Comparison of ENCODE assay signal across 1 cellular context in the genomic region with DNA sequence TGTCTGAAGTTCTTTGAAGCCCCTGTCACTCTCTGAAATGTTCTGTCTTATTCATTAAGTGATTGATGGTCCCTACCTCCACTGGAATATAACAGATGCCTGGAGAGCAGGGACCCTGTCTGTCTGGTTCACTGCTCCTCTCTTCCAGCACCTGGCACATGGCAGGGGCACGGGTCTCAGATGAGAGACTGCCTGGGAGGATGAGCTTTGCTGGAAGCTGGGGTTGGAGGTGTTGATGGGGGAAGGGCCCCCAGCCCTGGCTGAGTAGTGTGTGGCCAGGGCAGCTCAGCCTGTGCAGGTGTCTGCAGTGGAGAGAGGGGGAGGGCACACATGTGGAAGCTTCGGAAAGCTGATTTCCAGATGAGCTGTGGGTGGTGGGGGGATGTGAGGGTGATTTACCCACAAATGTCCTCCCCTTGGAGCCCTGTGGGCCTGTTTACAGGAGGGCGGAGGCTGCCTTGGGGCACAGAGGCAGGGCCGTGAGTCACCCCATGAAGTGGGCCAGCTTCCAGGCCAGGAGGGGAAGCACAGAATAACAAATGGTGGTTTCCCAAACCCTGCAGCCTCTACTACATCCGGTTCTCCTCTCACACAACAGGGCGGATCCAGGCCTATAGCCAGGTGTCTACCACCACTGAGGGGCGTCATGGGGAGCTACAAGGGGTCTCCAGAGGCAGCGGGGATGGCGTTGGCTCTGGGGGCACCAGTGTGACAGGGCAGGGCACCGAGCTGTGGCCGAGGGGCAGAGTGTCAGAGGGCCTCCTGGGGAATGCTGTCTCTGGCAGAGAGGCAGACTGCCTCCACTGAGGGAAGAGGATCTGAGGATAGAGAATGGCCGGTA.
TF ChIP-seq lines count a peak whose summit lies in the region.

No MANE protein-coding gene starts in this region.

TF ChIP-seq in GM12878, 131 proteins besides CTCF, POLR2A, EP300 and RAD21 (continues in another document):
- no peak for TF ChIP-seq CBX5 (IDR thresholded peaks at IDR 0.05; ENCODE audit: low read depth)
- peak; percentile 77 for TF ChIP-seq IKZF1 (conservative IDR thresholded peaks at IDR 0.05)
- TF ChIP-seq ELK1 (IDR thresholded peaks at IDR 0.05; ENCODE audit: low read depth, low read length): no peak; the same call in 1 of the 2 replicates
- no peak for TF ChIP-seq SMARCA5 (IDR thresholded peaks at IDR 0.05)
- no peak for TF ChIP-seq SMC3 (IDR thresholded peaks at IDR 0.05; ENCODE audit: borderline replicate concordance, low read length)
- no peak for TF ChIP-seq SRF (IDR thresholded peaks at IDR 0.05; ENCODE audit: low read depth in 2 of 2, low read length in 2 of 2)
- TF ChIP-seq BCL11A (IDR thresholded peaks at IDR 0.05; ENCODE audit: low read depth, low read length): no peak
- TF ChIP-seq KAT2A (conservative IDR thresholded peaks at IDR 0.05; ENCODE audit: control insufficient read depth, low read depth, low read length): no peak
- TF ChIP-seq BRCA1 (IDR thresholded peaks at IDR 0.05; ENCODE audit: low read depth, low read length): no peak
- no peak for TF ChIP-seq SUZ12 (IDR thresholded peaks at IDR 0.05; ENCODE audit: unreplicated experiment)
- peak; percentile 7; the same call in 1 of the 2 replicates for TF ChIP-seq PAX5 (IDR thresholded peaks at IDR 0.05; ENCODE audit: borderline replicate concordance, low read depth, low read length)
- TF ChIP-seq RB1 (IDR thresholded peaks at IDR 0.05; ENCODE audit: borderline replicate concordance): no peak; the same call in 1 of the 2 replicates
- TF ChIP-seq ETV6 (conservative IDR thresholded peaks at IDR 0.05 in 1 of 2, IDR thresholded peaks at IDR 0.05 in 1 of 2; ENCODE audit: borderline replicate concordance in 1 of 2, low read depth in 1 of 2): no peak
- no peak for TF ChIP-seq SKIL (IDR thresholded peaks at IDR 0.05; ENCODE audit: low read depth, poor library complexity, severe bottlenecking)
- peak; percentile 82 for TF ChIP-seq RUNX3 (IDR thresholded peaks at IDR 0.05; ENCODE audit: low read length)
- no peak for TF ChIP-seq BCLAF1 (IDR thresholded peaks at IDR 0.05)
- TF ChIP-seq POLR2AphosphoS5 (IDR thresholded peaks at IDR 0.05; ENCODE audit: low read length): peak; percentile 85
- TF ChIP-seq ATF7 (IDR thresholded peaks at IDR 0.05; ENCODE audit: low read depth): peak; percentile 56; the same call in 1 of the 2 replicates
- TF ChIP-seq RBBP5 (conservative IDR thresholded peaks at IDR 0.05): no peak
- TF ChIP-seq SIN3A (IDR thresholded peaks at IDR 0.05; ENCODE audit: low read depth, low read length): no peak
- TF ChIP-seq CHD1 (IDR thresholded peaks at IDR 0.05; ENCODE audit: low read depth, low read length): no peak
- TF ChIP-seq ZBTB11 (CRISPR knock-in tag; IDR thresholded peaks at IDR 0.05): no peak
- no peak for TF ChIP-seq NR2C2 (IDR thresholded peaks at IDR 0.05; ENCODE audit: borderline replicate concordance, control insufficient read depth, insufficient read length, low read depth)
- TF ChIP-seq, protein P1, sequence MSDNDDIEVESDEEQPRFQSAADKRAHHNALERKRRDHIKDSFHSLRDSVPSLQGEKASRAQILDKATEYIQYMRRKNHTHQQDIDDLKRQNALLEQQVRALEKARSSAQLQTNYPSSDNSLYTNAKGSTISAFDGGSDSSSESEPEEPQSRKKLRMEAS (IDR thresholded peaks at IDR 0.05; ENCODE audit: low read depth, low read length): no peak
- TF ChIP-seq MYB (IDR thresholded peaks at IDR 0.05; ENCODE audit: borderline replicate concordance, low read depth, low read length): no peak
- TF ChIP-seq LARP7 (IDR thresholded peaks at IDR 0.05): no peak; the same call in 1 of the 2 replicates
- no peak for TF ChIP-seq ZZZ3 (IDR thresholded peaks at IDR 0.05; ENCODE audit: control insufficient read depth, insufficient read length, low read depth)
- TF ChIP-seq, protein P2, sequence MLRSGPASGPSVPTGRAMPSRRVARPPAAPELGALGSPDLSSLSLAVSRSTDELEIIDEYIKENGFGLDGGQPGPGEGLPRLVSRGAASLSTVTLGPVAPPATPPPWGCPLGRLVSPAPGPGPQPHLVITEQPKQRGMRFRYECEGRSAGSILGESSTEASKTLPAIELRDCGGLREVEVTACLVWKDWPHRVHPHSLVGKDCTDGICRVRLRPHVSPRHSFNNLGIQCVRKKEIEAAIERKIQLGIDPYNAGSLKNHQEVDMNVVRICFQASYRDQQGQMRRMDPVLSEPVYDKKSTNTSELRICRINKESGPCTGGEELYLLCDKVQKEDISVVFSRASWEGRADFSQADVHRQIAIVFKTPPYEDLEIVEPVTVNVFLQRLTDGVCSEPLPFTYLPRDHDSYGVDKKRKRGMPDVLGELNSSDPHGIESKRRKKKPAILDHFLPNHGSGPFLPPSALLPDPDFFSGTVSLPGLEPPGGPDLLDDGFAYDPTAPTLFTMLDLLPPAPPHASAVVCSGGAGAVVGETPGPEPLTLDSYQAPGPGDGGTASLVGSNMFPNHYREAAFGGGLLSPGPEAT (IDR thresholded peaks at IDR 0.05; ENCODE audit: low read depth): peak; percentile 85
- TF ChIP-seq NRF1 (conservative IDR thresholded peaks at IDR 0.05; ENCODE audit: low read depth, low read length): no peak
- TF ChIP-seq, protein P3, sequence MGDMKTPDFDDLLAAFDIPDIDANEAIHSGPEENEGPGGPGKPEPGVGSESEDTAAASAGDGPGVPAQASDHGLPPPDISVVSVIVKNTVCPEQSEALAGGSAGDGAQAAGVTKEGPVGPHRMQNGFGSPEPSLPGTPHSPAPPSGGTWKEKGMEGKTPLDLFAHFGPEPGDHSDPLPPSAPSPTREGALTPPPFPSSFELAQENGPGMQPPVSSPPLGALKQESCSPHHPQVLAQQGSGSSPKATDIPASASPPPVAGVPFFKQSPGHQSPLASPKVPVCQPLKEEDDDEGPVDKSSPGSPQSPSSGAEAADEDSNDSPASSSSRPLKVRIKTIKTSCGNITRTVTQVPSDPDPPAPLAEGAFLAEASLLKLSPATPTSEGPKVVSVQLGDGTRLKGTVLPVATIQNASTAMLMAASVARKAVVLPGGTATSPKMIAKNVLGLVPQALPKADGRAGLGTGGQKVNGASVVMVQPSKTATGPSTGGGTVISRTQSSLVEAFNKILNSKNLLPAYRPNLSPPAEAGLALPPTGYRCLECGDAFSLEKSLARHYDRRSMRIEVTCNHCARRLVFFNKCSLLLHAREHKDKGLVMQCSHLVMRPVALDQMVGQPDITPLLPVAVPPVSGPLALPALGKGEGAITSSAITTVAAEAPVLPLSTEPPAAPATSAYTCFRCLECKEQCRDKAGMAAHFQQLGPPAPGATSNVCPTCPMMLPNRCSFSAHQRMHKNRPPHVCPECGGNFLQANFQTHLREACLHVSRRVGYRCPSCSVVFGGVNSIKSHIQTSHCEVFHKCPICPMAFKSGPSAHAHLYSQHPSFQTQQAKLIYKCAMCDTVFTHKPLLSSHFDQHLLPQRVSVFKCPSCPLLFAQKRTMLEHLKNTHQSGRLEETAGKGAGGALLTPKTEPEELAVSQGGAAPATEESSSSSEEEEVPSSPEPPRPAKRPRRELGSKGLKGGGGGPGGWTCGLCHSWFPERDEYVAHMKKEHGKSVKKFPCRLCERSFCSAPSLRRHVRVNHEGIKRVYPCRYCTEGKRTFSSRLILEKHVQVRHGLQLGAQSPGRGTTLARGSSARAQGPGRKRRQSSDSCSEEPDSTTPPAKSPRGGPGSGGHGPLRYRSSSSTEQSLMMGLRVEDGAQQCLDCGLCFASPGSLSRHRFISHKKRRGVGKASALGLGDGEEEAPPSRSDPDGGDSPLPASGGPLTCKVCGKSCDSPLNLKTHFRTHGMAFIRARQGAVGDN (IDR thresholded peaks at IDR 0.05): peak; percentile 53; the same call in 1 of the 2 replicates
- peak; percentile 72 for TF ChIP-seq FOXK2 (IDR thresholded peaks at IDR 0.05)
- no peak for TF ChIP-seq TCF7 (IDR thresholded peaks at IDR 0.05; ENCODE audit: borderline replicate concordance)
- no peak for TF ChIP-seq HDAC2 (IDR thresholded peaks at IDR 0.05)
- TF ChIP-seq IRF4 (IDR thresholded peaks at IDR 0.05; ENCODE audit: low read depth, low read length): 0 out of 2 replicates have a peak, but pooled peaks have one; percentile 7
- TF ChIP-seq MYC (IDR thresholded peaks at IDR 0.05; ENCODE audit: insufficient read depth, insufficient read length, insufficient replicate concordance, low read length, severe bottlenecking): no peak
- TF ChIP-seq SUPT20H (IDR thresholded peaks at IDR 0.05; ENCODE audit: borderline replicate concordance, control insufficient read depth, low read depth, low read length): no peak
- no peak; the same call in 1 of the 2 replicates for TF ChIP-seq SMAD5 (IDR thresholded peaks at IDR 0.05; ENCODE audit: low read depth)
- peak; percentile 80 for TF ChIP-seq HDGF (IDR thresholded peaks at IDR 0.05)
- no peak for TF ChIP-seq GABPA (IDR thresholded peaks at IDR 0.05; ENCODE audit: low read depth)
- TF ChIP-seq MTA2 (IDR thresholded peaks at IDR 0.05; ENCODE audit: low read depth): peak; percentile 49; the same call in 1 of the 2 replicates
- TF ChIP-seq SREBF2 (IDR thresholded peaks at IDR 0.05; ENCODE audit: low read length): no peak
- TF ChIP-seq ESRRA (IDR thresholded peaks at IDR 0.05; ENCODE audit: low read length): no peak
- peak; percentile 45; the same call in 1 of the 2 replicates for TF ChIP-seq TCF12 (IDR thresholded peaks at IDR 0.05; ENCODE audit: low read depth, low read length)
